ENCODE assay signal across 1 cellular context in the genomic region with DNA sequence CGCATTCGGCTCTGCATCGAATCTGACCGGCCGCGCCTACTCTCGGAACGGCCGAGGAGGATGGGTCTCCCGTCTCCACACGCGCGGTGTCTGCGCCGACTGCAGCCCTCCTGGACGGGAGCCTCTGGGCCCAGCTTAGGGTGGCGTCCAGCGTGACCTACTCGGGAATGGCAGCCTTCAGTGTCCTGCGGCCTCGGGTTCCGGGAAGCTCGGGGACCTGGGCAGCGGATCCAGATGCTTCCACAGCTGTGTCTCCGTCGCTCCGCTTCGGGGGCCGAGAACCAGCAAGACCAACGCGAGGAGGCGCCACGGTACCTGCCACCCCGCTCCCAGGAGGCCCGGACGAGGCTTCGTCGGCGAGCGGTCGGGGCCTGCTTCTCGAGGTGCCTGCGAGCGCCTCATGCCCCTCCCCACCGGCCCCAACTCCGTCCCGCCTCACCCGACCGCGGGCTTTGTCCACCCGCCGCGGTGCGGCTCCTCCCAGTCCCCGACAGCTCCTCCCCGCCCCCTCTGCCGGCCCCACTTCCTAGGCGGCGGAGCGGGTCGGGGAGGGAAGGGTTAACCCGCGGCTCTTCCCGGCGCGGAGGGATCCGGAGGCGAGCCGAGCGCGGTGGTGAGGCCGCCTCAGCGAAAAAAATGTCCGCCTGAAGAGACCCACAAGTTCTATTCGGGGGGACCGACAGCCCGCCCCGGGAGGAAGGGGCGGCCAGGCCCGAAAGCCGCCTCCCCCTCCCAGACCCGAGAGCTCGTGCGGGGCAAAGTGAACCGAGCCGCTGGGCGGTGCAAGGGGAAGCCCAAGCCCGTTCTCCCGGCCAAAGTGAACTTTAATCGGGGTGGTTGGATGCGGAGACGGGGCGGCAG.
A peak's percentile ranks its signal among the peaks of the same experiment; 100 is the strongest.
TF ChIP-seq lines count a peak whose summit lies in the region.

A gene (plus strand): TSS at position 599 of the 861 bp plus-strand sequence. CDS start 1,270 bp downstream, outside the sequence.

TF ChIP-seq in HepG2, 621 proteins besides CTCF, POLR2A, EP300 and RAD21 (continued from another document and continues in another):
- TF ChIP-seq EEA1 (CRISPR knock-in tag; IDR thresholded peaks at IDR 0.05; ENCODE audit: borderline replicate concordance), result no peak
- TF ChIP-seq GABPA (IDR thresholded peaks at IDR 0.05; ENCODE audit: low read depth, low read length), result peak; percentile 29; the same call in 1 of the 2 replicates
- TF ChIP-seq GABPA (CRISPR knock-in tag; IDR thresholded peaks at IDR 0.05; ENCODE audit: low read depth), result peak; percentile 72
- TF ChIP-seq ZNF253 (CRISPR knock-in tag; IDR thresholded peaks at IDR 0.05; ENCODE audit: borderline replicate concordance), result 0 out of 2 replicates have a peak, but pooled peaks have one; percentile 29
- no peak for TF ChIP-seq ZNF556 (CRISPR knock-in tag; IDR thresholded peaks at IDR 0.05; ENCODE audit: borderline replicate concordance)
- no peak for TF ChIP-seq TCF12 (IDR thresholded peaks at IDR 0.05)
- no peak for TF ChIP-seq TCF12 (CRISPR knock-in tag; IDR thresholded peaks at IDR 0.05)
- peak; percentile 86 for TF ChIP-seq RBFOX2 (IDR thresholded peaks at IDR 0.05; ENCODE audit: low read depth, low read length)
- 0 out of 2 replicates have a peak, but pooled peaks have one; percentile 28 for TF ChIP-seq RBAK (CRISPR knock-in tag; IDR thresholded peaks at IDR 0.05)
- peak; percentile 76 for TF ChIP-seq ASH2L (IDR thresholded peaks at IDR 0.05; ENCODE audit: insufficient read length, low read depth, low read length)
- peak; percentile 82; the same call in 1 of the 2 replicates for TF ChIP-seq SP140L (CRISPR knock-in tag; IDR thresholded peaks at IDR 0.05; ENCODE audit: borderline replicate concordance)
- peak; percentile 87 for TF ChIP-seq ZBTB7B (CRISPR knock-in tag; IDR thresholded peaks at IDR 0.05)
- peak; percentile 92 for TF ChIP-seq REPIN1 (CRISPR knock-in tag; IDR thresholded peaks at IDR 0.05; ENCODE audit: borderline replicate concordance, low read depth)
- TF ChIP-seq ZNF816 (CRISPR knock-in tag; IDR thresholded peaks at IDR 0.05; ENCODE audit: borderline replicate concordance), result no peak
- TF ChIP-seq JUNB (CRISPR knock-in tag; IDR thresholded peaks at IDR 0.05; ENCODE audit: borderline replicate concordance), result no peak
- peak; percentile 95; the same call in 1 of the 2 replicates for TF ChIP-seq ZNF713 (CRISPR knock-in tag; IDR thresholded peaks at IDR 0.05)
- TF ChIP-seq KLF16 (CRISPR knock-in tag; IDR thresholded peaks at IDR 0.05), result peak in 1 of 2 experiments; percentile 95; a peak in 2 of 4 replicates
- peak; percentile 93; the same call in 1 of the 2 replicates for TF ChIP-seq ZSCAN31 (CRISPR knock-in tag; IDR thresholded peaks at IDR 0.05; ENCODE audit: low read depth)
- peak; percentile 21; the same call in 1 of the 2 replicates for TF ChIP-seq CEBPG (CRISPR knock-in tag; IDR thresholded peaks at IDR 0.05)
- TF ChIP-seq, protein P1, sequence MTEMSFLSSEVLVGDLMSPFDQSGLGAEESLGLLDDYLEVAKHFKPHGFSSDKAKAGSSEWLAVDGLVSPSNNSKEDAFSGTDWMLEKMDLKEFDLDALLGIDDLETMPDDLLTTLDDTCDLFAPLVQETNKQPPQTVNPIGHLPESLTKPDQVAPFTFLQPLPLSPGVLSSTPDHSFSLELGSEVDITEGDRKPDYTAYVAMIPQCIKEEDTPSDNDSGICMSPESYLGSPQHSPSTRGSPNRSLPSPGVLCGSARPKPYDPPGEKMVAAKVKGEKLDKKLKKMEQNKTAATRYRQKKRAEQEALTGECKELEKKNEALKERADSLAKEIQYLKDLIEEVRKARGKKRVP (CRISPR knock-in tag; IDR thresholded peaks at IDR 0.05), result peak in 1 of 2 experiments; percentile 65; a peak in 1 of 4 replicates
- TF ChIP-seq, protein P2, sequence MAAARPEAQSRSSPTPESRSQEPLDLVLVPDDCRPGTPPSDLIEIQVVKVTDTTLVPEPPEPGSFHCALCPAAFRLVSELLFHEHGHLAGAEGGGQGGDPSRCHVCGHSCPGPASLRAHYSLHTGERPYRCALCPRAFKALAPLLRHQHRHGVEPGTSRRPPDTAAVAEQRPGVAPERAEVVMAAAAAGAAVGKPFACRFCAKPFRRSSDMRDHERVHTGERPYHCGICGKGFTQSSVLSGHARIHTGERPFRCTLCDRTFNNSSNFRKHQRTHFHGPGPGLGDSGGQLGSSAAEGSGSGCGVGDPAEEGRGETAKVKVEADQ (CRISPR knock-in tag; IDR thresholded peaks at IDR 0.05; ENCODE audit: borderline replicate concordance), result 0 out of 2 replicates have a peak, but pooled peaks have one; percentile 64
- no peak for TF ChIP-seq SRY (CRISPR knock-in tag; IDR thresholded peaks at IDR 0.05)
- peak; percentile 78; the same call in 1 of the 2 replicates for TF ChIP-seq SP4 (CRISPR knock-in tag; IDR thresholded peaks at IDR 0.05)
- TF ChIP-seq ZNF792 (CRISPR knock-in tag; IDR thresholded peaks at IDR 0.05), result peak; percentile 74; the same call in 1 of the 2 replicates
- TF ChIP-seq, protein P3, sequence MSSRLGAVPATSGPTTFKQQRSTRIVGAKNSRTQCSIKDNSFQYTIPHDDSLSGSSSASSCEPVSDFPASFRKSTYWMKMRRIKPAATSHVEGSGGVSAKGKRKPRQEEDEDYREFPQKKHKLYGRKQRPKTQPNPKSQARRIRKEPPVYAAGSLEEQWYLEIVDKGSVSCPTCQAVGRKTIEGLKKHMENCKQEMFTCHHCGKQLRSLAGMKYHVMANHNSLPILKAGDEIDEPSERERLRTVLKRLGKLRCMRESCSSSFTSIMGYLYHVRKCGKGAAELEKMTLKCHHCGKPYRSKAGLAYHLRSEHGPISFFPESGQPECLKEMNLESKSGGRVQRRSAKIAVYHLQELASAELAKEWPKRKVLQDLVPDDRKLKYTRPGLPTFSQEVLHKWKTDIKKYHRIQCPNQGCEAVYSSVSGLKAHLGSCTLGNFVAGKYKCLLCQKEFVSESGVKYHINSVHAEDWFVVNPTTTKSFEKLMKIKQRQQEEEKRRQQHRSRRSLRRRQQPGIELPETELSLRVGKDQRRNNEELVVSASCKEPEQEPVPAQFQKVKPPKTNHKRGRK (CRISPR knock-in tag; IDR thresholded peaks at IDR 0.05), result peak; percentile 66; the same call in 1 of the 2 replicates
- TF ChIP-seq, protein P4, sequence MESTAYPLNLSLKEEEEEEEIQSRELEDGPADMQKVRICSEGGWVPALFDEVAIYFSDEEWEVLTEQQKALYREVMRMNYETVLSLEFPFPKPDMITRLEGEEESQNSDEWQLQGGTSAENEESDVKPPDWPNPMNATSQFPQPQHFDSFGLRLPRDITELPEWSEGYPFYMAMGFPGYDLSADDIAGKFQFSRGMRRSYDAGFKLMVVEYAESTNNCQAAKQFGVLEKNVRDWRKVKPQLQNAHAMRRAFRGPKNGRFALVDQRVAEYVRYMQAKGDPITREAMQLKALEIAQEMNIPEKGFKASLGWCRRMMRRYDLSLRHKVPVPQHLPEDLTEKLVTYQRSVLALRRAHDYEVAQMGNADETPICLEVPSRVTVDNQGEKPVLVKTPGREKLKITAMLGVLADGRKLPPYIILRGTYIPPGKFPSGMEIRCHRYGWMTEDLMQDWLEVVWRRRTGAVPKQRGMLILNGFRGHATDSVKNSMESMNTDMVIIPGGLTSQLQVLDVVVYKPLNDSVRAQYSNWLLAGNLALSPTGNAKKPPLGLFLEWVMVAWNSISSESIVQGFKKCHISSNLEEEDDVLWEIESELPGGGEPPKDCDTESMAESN (CRISPR knock-in tag; conservative IDR thresholded peaks at IDR 0.05), result peak; percentile 87
- no peak for TF ChIP-seq HCFC1 (IDR thresholded peaks at IDR 0.05; ENCODE audit: low read depth, low read length)
- TF ChIP-seq, protein P5, sequence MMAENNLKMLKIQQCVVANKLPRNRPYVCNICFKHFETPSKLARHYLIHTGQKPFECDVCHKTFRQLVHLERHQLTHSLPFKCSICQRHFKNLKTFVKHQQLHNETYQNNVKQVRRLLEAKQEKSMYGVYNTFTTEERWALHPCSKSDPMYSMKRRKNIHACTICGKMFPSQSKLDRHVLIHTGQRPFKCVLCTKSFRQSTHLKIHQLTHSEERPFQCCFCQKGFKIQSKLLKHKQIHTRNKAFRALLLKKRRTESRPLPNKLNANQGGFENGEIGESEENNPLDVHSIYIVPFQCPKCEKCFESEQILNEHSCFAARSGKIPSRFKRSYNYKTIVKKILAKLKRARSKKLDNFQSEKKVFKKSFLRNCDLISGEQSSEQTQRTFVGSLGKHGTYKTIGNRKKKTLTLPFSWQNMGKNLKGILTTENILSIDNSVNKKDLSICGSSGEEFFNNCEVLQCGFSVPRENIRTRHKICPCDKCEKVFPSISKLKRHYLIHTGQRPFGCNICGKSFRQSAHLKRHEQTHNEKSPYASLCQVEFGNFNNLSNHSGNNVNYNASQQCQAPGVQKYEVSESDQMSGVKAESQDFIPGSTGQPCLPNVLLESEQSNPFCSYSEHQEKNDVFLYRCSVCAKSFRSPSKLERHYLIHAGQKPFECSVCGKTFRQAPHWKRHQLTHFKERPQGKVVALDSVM (CRISPR knock-in tag; IDR thresholded peaks at IDR 0.05), result peak; percentile 80
- TF ChIP-seq NR2C2 (CRISPR knock-in tag; IDR thresholded peaks at IDR 0.05; ENCODE audit: borderline replicate concordance), result peak; percentile 76; the same call in 1 of the 2 replicates
- no peak for TF ChIP-seq NCOR1 (IDR thresholded peaks at IDR 0.05; ENCODE audit: borderline replicate concordance, low read length)
- no peak for TF ChIP-seq ESRRA (CRISPR knock-in tag; IDR thresholded peaks at IDR 0.05; ENCODE audit: low read depth)
- TF ChIP-seq ZBTB42 (CRISPR knock-in tag; IDR thresholded peaks at IDR 0.05), result no peak
- TF ChIP-seq ARID2 (CRISPR knock-in tag; IDR thresholded peaks at IDR 0.05; ENCODE audit: borderline replicate concordance), result peak; percentile 91
- TF ChIP-seq ZNF121 (CRISPR knock-in tag; IDR thresholded peaks at IDR 0.05), result peak; percentile 82
- 0 out of 2 replicates have a peak, but pooled peaks have one; percentile 29 for TF ChIP-seq NR2F2 (IDR thresholded peaks at IDR 0.05; ENCODE audit: borderline replicate concordance, low read depth)
- no peak for TF ChIP-seq SUZ12 (IDR thresholded peaks at IDR 0.05; ENCODE audit: low read depth, low read length)
- TF ChIP-seq, protein P6, sequence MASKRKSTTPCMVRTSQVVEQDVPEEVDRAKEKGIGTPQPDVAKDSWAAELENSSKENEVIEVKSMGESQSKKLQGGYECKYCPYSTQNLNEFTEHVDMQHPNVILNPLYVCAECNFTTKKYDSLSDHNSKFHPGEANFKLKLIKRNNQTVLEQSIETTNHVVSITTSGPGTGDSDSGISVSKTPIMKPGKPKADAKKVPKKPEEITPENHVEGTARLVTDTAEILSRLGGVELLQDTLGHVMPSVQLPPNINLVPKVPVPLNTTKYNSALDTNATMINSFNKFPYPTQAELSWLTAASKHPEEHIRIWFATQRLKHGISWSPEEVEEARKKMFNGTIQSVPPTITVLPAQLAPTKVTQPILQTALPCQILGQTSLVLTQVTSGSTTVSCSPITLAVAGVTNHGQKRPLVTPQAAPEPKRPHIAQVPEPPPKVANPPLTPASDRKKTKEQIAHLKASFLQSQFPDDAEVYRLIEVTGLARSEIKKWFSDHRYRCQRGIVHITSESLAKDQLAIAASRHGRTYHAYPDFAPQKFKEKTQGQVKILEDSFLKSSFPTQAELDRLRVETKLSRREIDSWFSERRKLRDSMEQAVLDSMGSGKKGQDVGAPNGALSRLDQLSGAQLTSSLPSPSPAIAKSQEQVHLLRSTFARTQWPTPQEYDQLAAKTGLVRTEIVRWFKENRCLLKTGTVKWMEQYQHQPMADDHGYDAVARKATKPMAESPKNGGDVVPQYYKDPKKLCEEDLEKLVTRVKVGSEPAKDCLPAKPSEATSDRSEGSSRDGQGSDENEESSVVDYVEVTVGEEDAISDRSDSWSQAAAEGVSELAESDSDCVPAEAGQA (IDR thresholded peaks at IDR 0.05; ENCODE audit: low read depth), result peak; percentile 77; the same call in 1 of the 2 replicates
- TF ChIP-seq, protein P6 (CRISPR knock-in tag; IDR thresholded peaks at IDR 0.05; ENCODE audit: borderline replicate concordance), result no peak
- TF ChIP-seq HOXA5 (CRISPR knock-in tag; IDR thresholded peaks at IDR 0.05), result peak; percentile 97
- TF ChIP-seq ZNF607 (CRISPR knock-in tag; IDR thresholded peaks at IDR 0.05; ENCODE audit: borderline replicate concordance), result peak; percentile 23; the same call in 1 of the 2 replicates
- peak; percentile 79; the same call in 1 of the 2 replicates for TF ChIP-seq ZNF589 (CRISPR knock-in tag; conservative IDR thresholded peaks at IDR 0.05)
- peak; percentile 87 for TF ChIP-seq TARDBP (CRISPR knock-in tag; IDR thresholded peaks at IDR 0.05)
- TF ChIP-seq, protein P7, sequence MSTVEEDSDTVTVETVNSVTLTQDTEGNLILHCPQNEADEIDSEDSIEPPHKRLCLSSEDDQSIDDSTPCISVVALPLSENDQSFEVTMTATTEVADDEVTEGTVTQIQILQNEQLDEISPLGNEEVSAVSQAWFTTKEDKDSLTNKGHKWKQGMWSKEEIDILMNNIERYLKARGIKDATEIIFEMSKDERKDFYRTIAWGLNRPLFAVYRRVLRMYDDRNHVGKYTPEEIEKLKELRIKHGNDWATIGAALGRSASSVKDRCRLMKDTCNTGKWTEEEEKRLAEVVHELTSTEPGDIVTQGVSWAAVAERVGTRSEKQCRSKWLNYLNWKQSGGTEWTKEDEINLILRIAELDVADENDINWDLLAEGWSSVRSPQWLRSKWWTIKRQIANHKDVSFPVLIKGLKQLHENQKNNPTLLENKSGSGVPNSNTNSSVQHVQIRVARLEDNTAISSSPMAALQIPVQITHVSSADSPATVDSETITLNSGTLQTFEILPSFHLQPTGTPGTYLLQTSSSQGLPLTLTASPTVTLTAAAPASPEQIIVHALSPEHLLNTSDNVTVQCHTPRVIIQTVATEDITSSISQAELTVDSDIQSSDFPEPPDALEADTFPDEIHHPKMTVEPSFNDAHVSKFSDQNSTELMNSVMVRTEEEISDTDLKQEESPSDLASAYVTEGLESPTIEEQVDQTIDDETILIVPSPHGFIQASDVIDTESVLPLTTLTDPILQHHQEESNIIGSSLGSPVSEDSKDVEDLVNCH (CRISPR knock-in tag; IDR thresholded peaks at IDR 0.05), result no peak
- TF ChIP-seq SMAD9 (CRISPR knock-in tag; IDR thresholded peaks at IDR 0.05), result no peak
